In the genomic region with DNA sequence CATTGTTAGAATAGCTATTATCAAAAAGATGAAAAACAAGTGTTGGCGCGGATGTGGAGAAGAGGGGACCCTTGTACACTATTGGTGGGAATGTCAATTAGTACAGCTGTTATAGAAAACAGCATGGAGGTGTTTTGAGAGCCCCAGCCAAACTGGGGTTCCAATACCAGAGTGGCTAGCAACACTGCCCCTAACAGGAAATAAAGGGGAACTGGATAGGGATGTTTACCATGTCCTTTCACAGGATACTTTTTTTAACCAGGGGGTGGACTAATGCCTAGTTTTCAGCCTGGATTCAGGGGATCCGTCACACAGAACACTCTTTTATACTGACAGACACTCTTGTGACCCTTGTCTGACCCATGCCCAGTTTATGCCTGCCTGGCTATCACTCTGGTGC, we compare ENCODE assay signal across 5 cellular contexts. TPM values are rescaled to one million over a fixed set of nuclear protein-coding genes. Genes with fewer than 3 reads are reported as not detected.
A peak's percentile ranks its signal among the peaks of the same experiment; 100 is the strongest.
DNase-seq lines count a peak whose midpoint lies in the region.
"Had no signal": no experiment of that assay in that cellular context is flagged by ENCODE, and none has a peak within 500 bp of the region (broad histone marks: within the 10 kb centered on the region; RNA-seq: fewer than 3 reads in every experiment).

No MANE protein-coding gene starts in this region.

- H2BK5ac ChIP-seq in mesenchymal stem cell (ENCODE audit: low read depth, low read length, poor library complexity, severe bottlenecking): no peak overlapping the region
- no peak overlapping the region for H2BK5ac ChIP-seq in neuronal stem cell (ENCODE audit: low read length)

- no peaks in the 10 kb centered on the region for H3K9me3 ChIP-seq in mesenchymal stem cell (ENCODE audit: control insufficient read depth, low read length)
- H3K9me3 ChIP-seq in neuronal stem cell (replicated peaks in 1 of 2; ENCODE audit: control insufficient read depth in 2 of 2, insufficient read depth in 1 of 2, low read depth in 1 of 2, low read length in 2 of 2): peaks cover 0 to 3% of the 10 kb centered on the region in 2 donors
- H3K9me3 ChIP-seq: MG63 had no signal

- H2BK120ac ChIP-seq in mesenchymal stem cell (ENCODE audit: low read depth, low read length) (peak overlapping the region; percentile 19), neuronal stem cell (ENCODE audit: low read depth, low read length) (no peak overlapping the region)

- H3K14ac ChIP-seq in mesenchymal stem cell (ENCODE audit: low read length in 2 of 2): no peak overlapping the region
- H3K14ac ChIP-seq in neuronal stem cell (ENCODE audit: low read length): no peak overlapping the region

- H3K4me2 ChIP-seq in mesenchymal stem cell (ENCODE audit: low read length, poor library complexity, severe bottlenecking) (no peak overlapping the region), neuronal stem cell (ENCODE audit: insufficient read depth, low read length, poor library complexity, severe bottlenecking) (no peak overlapping the region)

- H3K4me3 ChIP-seq in mesenchymal stem cell (ENCODE audit: insufficient read depth in 1 of 2, low read depth in 1 of 2, low read length in 2 of 2) (no peak overlapping the region), neuronal stem cell (ENCODE audit: low read length in 2 of 2) (no peak overlapping the region)
- H3K4me3 ChIP-seq: MG63 had no signal

- H3K18ac ChIP-seq in mesenchymal stem cell (ENCODE audit: low read depth in 1 of 2, low read length in 2 of 2) (no peak overlapping the region), neuronal stem cell (ENCODE audit: low read length) (no peak overlapping the region)

- H4K91ac ChIP-seq in mesenchymal stem cell (ENCODE audit: low read length): peak overlapping the region; percentile 27
- no peak overlapping the region for H4K91ac ChIP-seq in neuronal stem cell (ENCODE audit: low read depth, low read length, poor library complexity)

- WGBS in mesenchymal stem cell: 97% methylated on average over 3 of the region's 3 CpGs
- WGBS in neuronal stem cell (ENCODE audit: extremely low coverage in 2 of 2, insufficient read length in 2 of 2, insufficient replicate concordance in 1 of 2), 2 donors: no CpG with 5 or more reads among the region's 3 CpGs

- H2AFZ ChIP-seq in mesenchymal stem cell (ENCODE audit: low read depth, low read length): no peak overlapping the region
- H2AFZ ChIP-seq in neuronal stem cell (ENCODE audit: low read length): no peak overlapping the region

- H3K27ac ChIP-seq in mesenchymal stem cell (ENCODE audit: low read length, poor library complexity, severe bottlenecking): no peak overlapping the region
- no peak overlapping the region for H3K27ac ChIP-seq in neuronal stem cell (replicated peaks; ENCODE audit: low read length)

- H3K36me3 ChIP-seq in mesenchymal stem cell (ENCODE audit: control insufficient read depth in 1 of 2, insufficient read depth in 2 of 2, low read depth in 1 of 2, low read length in 2 of 2) (no peaks in the 10 kb centered on the region), neuronal stem cell (replicated peaks in 1 of 2; ENCODE audit: control insufficient read depth in 2 of 2, insufficient read depth in 2 of 2, low read length in 2 of 2) (no peaks in the 10 kb centered on the region)
- H3K36me3 ChIP-seq: MG63 had no signal

- H2BK12ac ChIP-seq in mesenchymal stem cell (ENCODE audit: low read length in 2 of 2) (no peak overlapping the region), neuronal stem cell (ENCODE audit: low read length) (no peak overlapping the region)

- H3K4ac ChIP-seq in mesenchymal stem cell (ENCODE audit: low read depth in 1 of 2, low read length in 2 of 2): no peak overlapping the region
- H3K4ac ChIP-seq in neuronal stem cell (ENCODE audit: low read length): no peak overlapping the region

- H3K27me3 ChIP-seq in mesenchymal stem cell (ENCODE audit: control insufficient read depth in 1 of 2, insufficient read depth in 1 of 2, low read length in 2 of 2) (no peaks in the 10 kb centered on the region), neuronal stem cell (ENCODE audit: control insufficient read depth in 3 of 3, insufficient read depth in 3 of 3, low read depth in 1 of 3, low read length in 3 of 3) (no peaks in the 10 kb centered on the region)
- H3K27me3 ChIP-seq: MG63 had no signal

- H3K9ac ChIP-seq in mesenchymal stem cell (ENCODE audit: low read length) (no peak overlapping the region), neuronal stem cell (ENCODE audit: low read depth, low read length, poor library complexity) (no peak overlapping the region)

- no peaks in the 10 kb centered on the region for H3K4me1 ChIP-seq in mesenchymal stem cell (ENCODE audit: control insufficient read depth, insufficient read depth, low read depth, low read length)
- H3K4me1 ChIP-seq in neuronal stem cell (ENCODE audit: control insufficient read depth in 2 of 2, insufficient read depth in 1 of 2, low read depth in 1 of 2, low read length in 2 of 2): no peaks in the 10 kb centered on the region

- H3K79me1 ChIP-seq in mesenchymal stem cell (replicated peaks; ENCODE audit: low read length, poor library complexity, severe bottlenecking) (no peaks in the 10 kb centered on the region), neuronal stem cell (ENCODE audit: low read depth, low read length) (no peaks in the 10 kb centered on the region)

- no peak overlapping the region for H3K23ac ChIP-seq in mesenchymal stem cell (ENCODE audit: low read length in 2 of 2)
- H3K23ac ChIP-seq in neuronal stem cell (ENCODE audit: low read depth, low read length, poor library complexity): no peak overlapping the region

- H4K8ac ChIP-seq in mesenchymal stem cell (ENCODE audit: low read length) (no peak overlapping the region), neuronal stem cell (ENCODE audit: low read depth, low read length) (no peak overlapping the region)

- DNase-seq in NAMALWA (ENCODE audit: low spot score): peak; percentile 17
- no peak for DNase-seq in mesenchymal stem cell
- DNase-seq in stimulated activated CD4-positive, alpha-beta T cell treated with anti-CD3 and anti-CD28 coated beads, Interleukin-2, amount 100 ng/mL, for 24 hours: no peak
- no peak for DNase-seq in neuronal stem cell (ENCODE audit: low spot score)
- DNase-seq: MG63 had no signal

- H2AK5ac ChIP-seq in mesenchymal stem cell (ENCODE audit: low read length, severe bottlenecking) (no peak overlapping the region), neuronal stem cell (ENCODE audit: low read depth, low read length) (no peak overlapping the region)

- no peak overlapping the region for H2BK15ac ChIP-seq in mesenchymal stem cell (ENCODE audit: low read depth, poor library complexity, severe bottlenecking)
- no peak overlapping the region for H2BK15ac ChIP-seq in neuronal stem cell (ENCODE audit: low read length)

RNA-seq across cellular contexts. Expression of a gene that starts 6.9 kb away (rescaled TPM):
- polyA plus RNA-seq in mesenchymal stem cell (2013, experiment 1 of 2): 161 TPM
- polyA plus RNA-seq in mesenchymal stem cell (2013, experiment 2 of 2): 158 TPM
- 46.1 TPM for polyA plus RNA-seq in neuronal stem cell (2013, experiment 1 of 2)
- polyA plus RNA-seq in neuronal stem cell (2013, experiment 2 of 2): 47.0 TPM

RNA-seq across cellular contexts. Expression of a gene that starts 28.4 kb away (rescaled TPM):
- 0.10 TPM for polyA plus RNA-seq in mesenchymal stem cell (2013, experiment 1 of 2)
- polyA plus RNA-seq in mesenchymal stem cell (2013, experiment 2 of 2): 0.10 TPM
- 4.3 TPM for polyA plus RNA-seq in neuronal stem cell (2013, experiment 1 of 2)
- polyA plus RNA-seq in neuronal stem cell (2013, experiment 2 of 2): 4.0 TPM

RNA-seq across cellular contexts. Expression of a gene that starts 31.8 kb away (rescaled TPM):
- polyA plus RNA-seq in mesenchymal stem cell (2013, experiment 1 of 2): 16.3 TPM
- polyA plus RNA-seq in mesenchymal stem cell (2013, experiment 2 of 2): 16.3 TPM
- 20.7 TPM for polyA plus RNA-seq in neuronal stem cell (2013, experiment 1 of 2)
- 21.7 TPM for polyA plus RNA-seq in neuronal stem cell (2013, experiment 2 of 2)

RNA-seq across cellular contexts. Expression of a gene that starts 34.5 kb away (rescaled TPM):
- not detected for polyA plus RNA-seq in mesenchymal stem cell (2013, experiment 1 of 2)
- not detected for polyA plus RNA-seq in mesenchymal stem cell (2013, experiment 2 of 2)
- polyA plus RNA-seq in neuronal stem cell (2013, experiment 1 of 2): not detected
- not detected for polyA plus RNA-seq in neuronal stem cell (2013, experiment 2 of 2)

RNA-seq across cellular contexts. Expression of a gene that starts 59.6 kb away (rescaled TPM):
- 0.03 TPM for polyA plus RNA-seq in mesenchymal stem cell (2013, experiment 1 of 2)
- 0.01 TPM for polyA plus RNA-seq in mesenchymal stem cell (2013, experiment 2 of 2)
- 0.03 TPM for polyA plus RNA-seq in neuronal stem cell (2013, experiment 1 of 2)
- polyA plus RNA-seq in neuronal stem cell (2013, experiment 2 of 2): 0.04 TPM
